Comparison of ENCODE assay signal across 1 cellular context in genomic region chr3:157088506-157089454, GRCh38.
TF ChIP-seq lines count a peak whose summit lies in the region.

No MANE protein-coding gene starts in this region.

TF ChIP-seq in GM12878, 131 proteins besides CTCF, POLR2A, EP300 and RAD21 (continued from another document and continues in another):
- TF ChIP-seq BCLAF1 (IDR thresholded peaks at IDR 0.05) (no peak), ZNF217 (IDR thresholded peaks at IDR 0.05) (peak; percentile 68; the same call in 1 of the 2 replicates), NR2F1 (conservative IDR thresholded peaks at IDR 0.05) (peak; percentile 91), ETV6 (conservative IDR thresholded peaks at IDR 0.05 in 1 of 2, IDR thresholded peaks at IDR 0.05 in 1 of 2; ENCODE audit: borderline replicate concordance in 1 of 2, low read depth in 1 of 2) (peak in 1 of 2 experiments; percentile 29; a peak in 1 of 4 replicates), PAX8 (IDR thresholded peaks at IDR 0.05) (no peak), REST (IDR thresholded peaks at IDR 0.05; ENCODE audit: low read depth, low read length) (0 out of 2 replicates have a peak, but pooled peaks have one; percentile 18), GATAD2B (conservative IDR thresholded peaks at IDR 0.05; ENCODE audit: low read depth) (peak; percentile 95), NFIC (IDR thresholded peaks at IDR 0.05; ENCODE audit: low read depth, low read length) (no peak; the same call in 1 of the 2 replicates), CUX1 (IDR thresholded peaks at IDR 0.05; ENCODE audit: insufficient replicate concordance, low read depth, low read length) (peak; percentile 37), SRF (IDR thresholded peaks at IDR 0.05; ENCODE audit: low read depth in 2 of 2, low read length in 2 of 2) (0 out of 4 replicates have a peak, but pooled peaks of 1 of the 2 experiments have one; percentile 38), IRF5 (IDR thresholded peaks at IDR 0.05; ENCODE audit: borderline replicate concordance) (no peak), FOS (IDR thresholded peaks at IDR 0.05; ENCODE audit: borderline replicate concordance, extremely low read depth, insufficient read length) (no peak), SKIL (IDR thresholded peaks at IDR 0.05; ENCODE audit: low read depth, poor library complexity, severe bottlenecking) (peak; percentile 67), EED (IDR thresholded peaks at IDR 0.05; ENCODE audit: low read depth) (peak; percentile 95), ZNF622 (IDR thresholded peaks at IDR 0.05) (no peak), PML (IDR thresholded peaks at IDR 0.05; ENCODE audit: low read length) (peak; percentile 39), TCF3 (IDR thresholded peaks at IDR 0.05; ENCODE audit: borderline replicate concordance, insufficient read depth, low read depth, low read length) (peak; percentile 93), CHD2 (IDR thresholded peaks at IDR 0.05; ENCODE audit: borderline replicate concordance, low read depth, low read length) (0 out of 2 replicates have a peak, but pooled peaks have one; percentile 11), ATF3 (IDR thresholded peaks at IDR 0.05; ENCODE audit: borderline replicate concordance, extremely low read depth, low read depth, low read length) (no peak), MTA2 (IDR thresholded peaks at IDR 0.05; ENCODE audit: low read depth) (peak; percentile 43), RUNX3 (IDR thresholded peaks at IDR 0.05; ENCODE audit: low read length) (peak; percentile 88), NRF1 (conservative IDR thresholded peaks at IDR 0.05; ENCODE audit: low read depth, low read length) (peak; percentile 89), TBL1XR1 (IDR thresholded peaks at IDR 0.05; ENCODE audit: low read depth, low read length) (peak; percentile 69), IRF3 (IDR thresholded peaks at IDR 0.05) (no peak), IKZF2 (IDR thresholded peaks at IDR 0.05) (peak; percentile 99), ATF7 (IDR thresholded peaks at IDR 0.05; ENCODE audit: low read depth) (peak; percentile 72), MEF2B (IDR thresholded peaks at IDR 0.05; ENCODE audit: partially characterized antibody, poor library complexity, severe bottlenecking) (peak; percentile 48), STAT3 (IDR thresholded peaks at IDR 0.05; ENCODE audit: low read depth, low read length) (no peak), TCF7 (IDR thresholded peaks at IDR 0.05; ENCODE audit: borderline replicate concordance) (0 out of 2 replicates have a peak, but pooled peaks have one; percentile 31), ASH2L (IDR thresholded peaks at IDR 0.05; ENCODE audit: borderline replicate concordance, low read depth) (peak; percentile 62), SIX5 (IDR thresholded peaks at IDR 0.05; ENCODE audit: low read depth, low read length, severe bottlenecking) (no peak), MLLT1 (IDR thresholded peaks at IDR 0.05) (peak; percentile 39; the same call in 1 of the 2 replicates), IRF4 (IDR thresholded peaks at IDR 0.05; ENCODE audit: low read depth, low read length) (0 out of 2 replicates have a peak, but pooled peaks have one; percentile 13), KLF5 (IDR thresholded peaks at IDR 0.05; ENCODE audit: partially characterized antibody) (peak; percentile 41), E4F1 (IDR thresholded peaks at IDR 0.05; ENCODE audit: borderline replicate concordance, partially characterized antibody) (peak; percentile 12), GABPA (IDR thresholded peaks at IDR 0.05; ENCODE audit: low read depth) (no peak), RELA (IDR thresholded peaks at IDR 0.05; ENCODE audit: borderline replicate concordance, partially characterized antibody) (peak; percentile 36), SP1 (IDR thresholded peaks at IDR 0.05; ENCODE audit: low read depth, low read length) (peak; percentile 52)
